ENCODE assay signal across 27 cellular contexts in genomic region chr15:49964071-49964470, GRCh38.
"Had no signal": no experiment of that assay in that cellular context is flagged by ENCODE, and none has a peak within 500 bp of the region (broad histone marks: within the 10 kb centered on the region; RNA-seq: fewer than 3 reads in every experiment).

No MANE protein-coding gene starts in this region.

- H3K36me3 ChIP-seq: adrenal gland, ascending aorta, Peyer's patch, SJCRH30 had no signal

- H3K27me3 ChIP-seq: adrenal gland, ascending aorta, body of pancreas, Peyer's patch, SJCRH30 had no signal

- H3K9me3 ChIP-seq: adrenal gland, Peyer's patch, SK-N-SH had no signal

- H3K9ac ChIP-seq: SK-N-SH had no signal

- H3K4me2 ChIP-seq: SK-N-SH had no signal

- DNase-seq: activated CD4-positive, alpha-beta memory T cell treated with anti-CD3 and anti-CD28 coated beads for 36 hours; activated CD4-positive, alpha-beta T cell treated with anti-CD3 and anti-CD28 coated beads, Interleukin-2, amount 10 ng/mL, durations not matched to agents 7 days and 5 days; activated CD4-positive, CD25-positive, alpha-beta regulatory T cell; activated CD8-positive, alpha-beta memory T cell treated with anti-CD3 and anti-CD28 coated beads for 24 hours; activated gamma-delta T cell treated with Interleukin-2 at 50 U/mL for 16 hours; activated naive CD4-positive, alpha-beta T cell treated with anti-CD3 and anti-CD28 coated beads, Interleukin-2, amount 10 ng/mL, durations not matched to agents 7 days and 5 days; activated naive CD8-positive, alpha-beta T cell treated with anti-CD3 and anti-CD28 coated beads for 36 hours; activated T-cell treated with anti-CD3 and anti-CD28 coated beads for 4 hours; activated T-cell treated with anti-CD3 and anti-CD28 coated beads, Interleukin-2, amount 50 U/mL, for 72 hours; adrenal gland; body of pancreas; KG1; NCI-H1048; NCI-H146; NCI-H187 treated with DMSO at 0.1 percent for 48 hours; NCI-H2081 treated with DMSO at 0.1 percent for 48 hours; NCI-H446; NCI-H524; Peyer's patch; Right ventricle myocardium superior; SJCRH30; SK-N-SH; T-helper 1 cell had no signal

- H3K36me3 Mint-ChIP-seq: activated CD4-positive, alpha-beta memory T cell treated with anti-CD3 and anti-CD28 coated beads for 36 hours; activated naive CD4-positive, alpha-beta T cell treated with anti-CD3 and anti-CD28 coated beads, Interleukin-2, amount 10 ng/mL, durations not matched to agents 7 days and 5 days; activated naive CD8-positive, alpha-beta T cell treated with anti-CD3 and anti-CD28 coated beads for 36 hours had no signal

- H3K27ac ChIP-seq: adrenal gland, ascending aorta, body of pancreas, Peyer's patch, RWPE1, SJCRH30, VCaP had no signal

- H3K4me1 Mint-ChIP-seq: activated CD4-positive, alpha-beta T cell treated with anti-CD3 and anti-CD28 coated beads, Interleukin-2, amount 10 ng/mL, durations not matched to agents 7 days and 5 days; activated naive CD4-positive, alpha-beta T cell treated with anti-CD3 and anti-CD28 coated beads, Interleukin-2, amount 10 ng/mL, durations not matched to agents 7 days and 5 days; activated naive CD8-positive, alpha-beta T cell treated with anti-CD3 and anti-CD28 coated beads for 36 hours had no signal

- H3K4me3 ChIP-seq: adrenal gland, ascending aorta, body of pancreas, Peyer's patch, SJCRH30 had no signal

- H3K27ac Mint-ChIP-seq: activated CD4-positive, alpha-beta memory T cell treated with anti-CD3 and anti-CD28 coated beads for 36 hours; activated CD4-positive, alpha-beta T cell treated with anti-CD3 and anti-CD28 coated beads, Interleukin-2, amount 10 ng/mL, durations not matched to agents 7 days and 5 days; activated naive CD4-positive, alpha-beta T cell treated with anti-CD3 and anti-CD28 coated beads, Interleukin-2, amount 10 ng/mL, durations not matched to agents 7 days and 5 days; activated naive CD8-positive, alpha-beta T cell treated with anti-CD3 and anti-CD28 coated beads for 36 hours; activated T-cell treated with anti-CD3 and anti-CD28 coated beads, Interleukin-2, amount 50 U/mL, for 72 hours; activated T-helper 2 cell treated with anti-CD3 and anti-CD28 coated beads, Interferon-gamma antibody, Interleukin-2, Interleukin-4, amounts not matched to agents 10 μg/mL and 5 μg/mL and 100 μg/mL, durations not matched to agents 14 hours and 24 hours and 36 hours had no signal

- H3K4me1 ChIP-seq: adrenal gland, ascending aorta, body of pancreas, Peyer's patch, SJCRH30 had no signal

- ATAC-seq: activated T-cell treated with anti-CD3 and anti-CD28 coated beads, Interleukin-2, amount 50 U/mL, for 72 hours; body of pancreas had no signal

- H3K4me3 Mint-ChIP-seq: activated CD4-positive, alpha-beta memory T cell treated with anti-CD3 and anti-CD28 coated beads for 36 hours; activated CD4-positive, alpha-beta T cell treated with anti-CD3 and anti-CD28 coated beads, Interleukin-2, amount 10 ng/mL, durations not matched to agents 7 days and 5 days; activated naive CD4-positive, alpha-beta T cell treated with anti-CD3 and anti-CD28 coated beads, Interleukin-2, amount 10 ng/mL, durations not matched to agents 7 days and 5 days; activated naive CD8-positive, alpha-beta T cell treated with anti-CD3 and anti-CD28 coated beads for 36 hours; activated T-cell treated with anti-CD3 and anti-CD28 coated beads, Interleukin-2, amount 50 U/mL, for 72 hours had no signal

- H3K9me3 Mint-ChIP-seq: activated CD4-positive, alpha-beta memory T cell treated with anti-CD3 and anti-CD28 coated beads for 36 hours; activated naive CD4-positive, alpha-beta T cell treated with anti-CD3 and anti-CD28 coated beads, Interleukin-2, amount 10 ng/mL, durations not matched to agents 7 days and 5 days had no signal

- H3K27me3 Mint-ChIP-seq: activated CD4-positive, alpha-beta memory T cell treated with anti-CD3 and anti-CD28 coated beads for 36 hours; activated CD4-positive, alpha-beta T cell treated with anti-CD3 and anti-CD28 coated beads, Interleukin-2, amount 10 ng/mL, durations not matched to agents 7 days and 5 days; activated naive CD4-positive, alpha-beta T cell treated with anti-CD3 and anti-CD28 coated beads, Interleukin-2, amount 10 ng/mL, durations not matched to agents 7 days and 5 days had no signal
